Comparison of ENCODE assay signal across 23 cellular contexts in the genomic region with DNA sequence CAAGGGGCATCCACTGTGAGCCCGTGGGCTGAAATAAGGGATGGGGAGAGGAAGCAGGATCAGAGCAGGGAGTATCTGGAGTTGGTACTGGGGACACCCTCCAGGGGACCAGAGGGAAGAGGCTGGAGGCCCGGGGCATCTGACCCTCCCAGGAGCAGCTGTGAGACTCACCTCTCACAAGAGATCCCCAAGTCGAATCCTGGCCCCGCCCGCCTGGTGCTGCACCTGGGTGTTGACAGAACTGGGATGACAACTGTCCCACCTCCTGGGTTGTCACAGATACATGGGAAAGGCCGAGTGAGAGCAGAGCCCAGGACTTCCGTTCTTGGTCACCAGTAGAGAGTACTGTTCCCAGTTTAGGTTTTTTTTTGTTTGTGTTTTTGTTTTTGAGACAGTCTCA.
"Had no signal": no experiment of that assay in that cellular context is flagged by ENCODE, and none has a peak within 500 bp of the region (broad histone marks: within the 10 kb centered on the region; RNA-seq: fewer than 3 reads in every experiment).

No MANE protein-coding gene starts in this region.

- H3K4me3 ChIP-seq: left lung, pancreas, stomach, suprapubic skin, tibial nerve, uterus had no signal

- H3K4me1 Mint-ChIP-seq: activated CD4-positive, alpha-beta T cell treated with anti-CD3 and anti-CD28 coated beads, Interleukin-2, amount 10 ng/mL, durations not matched to agents 7 days and 5 days; activated naive CD4-positive, alpha-beta T cell treated with anti-CD3 and anti-CD28 coated beads, Interleukin-2, amount 50 U/mL, for 24 hours; naive thymus-derived CD8-positive, alpha-beta T cell had no signal

- H3K27me3 ChIP-seq: brain microvascular endothelial cell, pancreas, suprapubic skin, uterus had no signal

- H3K4me1 ChIP-seq: pancreas, uterus had no signal

- H3K27me3 Mint-ChIP-seq: activated CD4-positive, alpha-beta T cell treated with anti-CD3 and anti-CD28 coated beads, Interleukin-2, amount 10 ng/mL, durations not matched to agents 7 days and 5 days had no signal

- H3K9me3 ChIP-seq: left lung, pancreas, stomach, suprapubic skin, tibial nerve, uterus had no signal

- FAIRE-seq: endometrium, pancreas had no signal

- H3K4me3 Mint-ChIP-seq: activated CD4-positive, alpha-beta T cell treated with anti-CD3 and anti-CD28 coated beads, Interleukin-2, amount 10 ng/mL, durations not matched to agents 7 days and 5 days; activated CD8-positive, alpha-beta T cell treated with anti-CD3 and anti-CD28 coated beads, Interleukin-2, amount 10 ng/mL, durations not matched to agents 7 days and 5 days; activated naive CD4-positive, alpha-beta T cell treated with anti-CD3 and anti-CD28 coated beads, Interleukin-2, amount 50 U/mL, for 24 hours; activated T-helper 1 cell treated with anti-CD3 and anti-CD28 coated beads, Interleukin-12 subunit alpha, Interleukin-12 subunit beta, Interleukin-2, Interleukin-4 antibody, amounts not matched to agents 30 ng/mL and 10 ng/mL and 1 ng/mL, durations not matched to agents 14 hours and 24 hours and 36 hours; dendritic cell treated with granulocyte-macrophage colony-stimulating factor and Interleukin-4, amounts not matched to agents 40 ng/mL and 50 ng/mL, for 4 days; mesothelial cell of epicardium; naive thymus-derived CD8-positive, alpha-beta T cell had no signal

- H3K27ac ChIP-seq: brain microvascular endothelial cell, left lung, pancreas, stomach, suprapubic skin, tibial nerve, uterus, VCaP had no signal

- DNase-seq: activated CD4-positive, alpha-beta T cell treated with anti-CD3 and anti-CD28 coated beads, Interleukin-2, amount 10 ng/mL, durations not matched to agents 7 days and 5 days; activated CD4-positive, CD25-positive, alpha-beta regulatory T cell treated with anti-CD3 and anti-CD28 coated beads, Interleukin-2, amount 50 U/mL, for 72 hours; activated CD8-positive, alpha-beta T cell treated with anti-CD3 and anti-CD28 coated beads, Interleukin-2, amount 10 ng/mL, durations not matched to agents 7 days and 5 days; activated gamma-delta T cell; anterior cingulate cortex; brain microvascular endothelial cell; caudate nucleus; effector CD4-positive, alpha-beta T cell; naive thymus-derived CD8-positive, alpha-beta T cell; right cardiac atrium; stimulated activated CD4-positive, alpha-beta T cell treated with anti-CD3 and anti-CD28 coated beads, Interleukin-12 subunit alpha, Interleukin-12 subunit beta, amount 100 ng/mL, for 4 hours; stomach; uterus had no signal

- H3K9me3 Mint-ChIP-seq: activated CD4-positive, alpha-beta T cell treated with anti-CD3 and anti-CD28 coated beads, Interleukin-2, amount 10 ng/mL, durations not matched to agents 7 days and 5 days; activated naive CD4-positive, alpha-beta T cell treated with anti-CD3 and anti-CD28 coated beads, Interleukin-2, amount 50 U/mL, for 24 hours; activated T-helper 1 cell treated with anti-CD3 and anti-CD28 coated beads, Interleukin-12 subunit alpha, Interleukin-12 subunit beta, Interleukin-2, Interleukin-4 antibody, amounts not matched to agents 30 ng/mL and 10 ng/mL and 1 ng/mL, durations not matched to agents 14 hours and 24 hours and 36 hours; dendritic cell treated with granulocyte-macrophage colony-stimulating factor and Interleukin-4, amounts not matched to agents 40 ng/mL and 50 ng/mL, for 4 days; mesothelial cell of epicardium; naive thymus-derived CD8-positive, alpha-beta T cell had no signal

- H3K36me3 Mint-ChIP-seq: activated naive CD4-positive, alpha-beta T cell treated with anti-CD3 and anti-CD28 coated beads, Interleukin-2, amount 50 U/mL, for 24 hours; mesothelial cell of epicardium; naive thymus-derived CD8-positive, alpha-beta T cell had no signal

- H3K36me3 ChIP-seq: brain microvascular endothelial cell, pancreas, suprapubic skin, tibial nerve, uterus had no signal

- H3K27ac Mint-ChIP-seq: activated CD4-positive, alpha-beta T cell treated with anti-CD3 and anti-CD28 coated beads, Interleukin-2, amount 10 ng/mL, durations not matched to agents 7 days and 5 days; activated CD8-positive, alpha-beta T cell treated with anti-CD3 and anti-CD28 coated beads, Interleukin-2, amount 10 ng/mL, durations not matched to agents 7 days and 5 days; activated naive CD4-positive, alpha-beta T cell treated with anti-CD3 and anti-CD28 coated beads, Interleukin-2, amount 50 U/mL, for 24 hours; activated T-helper 1 cell treated with anti-CD3 and anti-CD28 coated beads, Interleukin-12 subunit alpha, Interleukin-12 subunit beta, Interleukin-2, Interleukin-4 antibody, amounts not matched to agents 30 ng/mL and 10 ng/mL and 1 ng/mL, durations not matched to agents 14 hours and 24 hours and 36 hours; dendritic cell treated with granulocyte-macrophage colony-stimulating factor and Interleukin-4, amounts not matched to agents 40 ng/mL and 50 ng/mL, for 4 days; mesothelial cell of epicardium had no signal
